In the genomic region with DNA sequence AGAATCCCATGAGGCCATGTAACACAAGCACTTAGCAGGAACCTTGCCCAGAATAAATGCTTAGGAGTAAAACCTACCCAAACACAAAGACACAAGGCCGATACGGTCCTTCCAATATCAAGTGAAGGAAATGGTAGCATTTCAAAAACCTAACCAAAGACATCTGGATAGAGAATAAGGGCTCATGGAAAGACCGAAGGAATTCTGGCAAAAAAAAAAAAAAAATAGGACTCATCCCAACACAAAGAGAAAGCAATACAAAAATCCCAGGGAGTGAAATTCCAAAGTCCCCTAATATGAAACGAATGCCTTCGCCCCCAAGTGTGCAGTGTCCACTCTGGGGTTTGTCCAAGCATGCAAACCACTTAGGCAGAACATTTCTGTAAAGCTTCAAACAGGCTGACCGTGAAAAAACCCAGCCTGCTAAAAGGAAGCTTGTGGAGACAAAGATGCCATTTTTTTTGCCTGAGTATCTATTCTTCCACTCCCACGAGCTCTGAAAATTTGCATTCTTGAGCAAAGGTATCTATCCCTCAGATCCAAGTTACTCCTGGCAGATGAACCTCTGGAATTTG, we compare ENCODE assay signal across 22 cellular contexts. TPM values are rescaled to one million over a fixed set of nuclear protein-coding genes. Genes with fewer than 3 reads are reported as not detected.
DNase-seq lines count a peak whose midpoint lies in the region; ATAC-seq, FAIRE-seq and TF ChIP-seq lines count a peak whose summit lies in the region.
"Had no signal": no experiment of that assay in that cellular context is flagged by ENCODE, and none has a peak within 500 bp of the region (broad histone marks: within the 10 kb centered on the region; RNA-seq: fewer than 3 reads in every experiment).

No MANE protein-coding gene starts in this region.

- H3K4me1 ChIP-seq in HepG2 (ENCODE audit: insufficient read depth, low read length) (peaks cover 83% of the 10 kb centered on the region), right lobe of liver (peaks cover 0 to 22% (median 6%) of the 10 kb centered on the region in 4 donors), H1 (replicated peaks in 1 of 4; ENCODE audit: control insufficient read depth in 3 of 4, insufficient read depth in 4 of 4, low read length in 3 of 4) (peaks cover 0 to 11% (median 1%) of the 10 kb centered on the region in 4 experiments; a peak in 2 of 7 replicates), neural progenitor cell (peaks cover 28% of the 10 kb centered on the region), vagina (peaks cover 52% of the 10 kb centered on the region)

- H4K8ac ChIP-seq in H1 (ENCODE audit: extremely low read depth, insufficient read depth, low read length) = no peak overlapping the region

- no peak for TF ChIP-seq EP300 in HepG2 (IDR thresholded peaks at IDR 0.05; ENCODE audit: low read depth in 2 of 2, low read length in 2 of 2)
- TF ChIP-seq EP300 in HepG2 (CRISPR knock-in tag; IDR thresholded peaks at IDR 0.05; ENCODE audit: borderline replicate concordance) = no peak
- TF ChIP-seq EP300 in H1 (IDR thresholded peaks at IDR 0.05; ENCODE audit: borderline replicate concordance in 1 of 2, low read depth in 2 of 2, low read length in 2 of 2) = no peak

- H2BK5ac ChIP-seq in H1 (ENCODE audit: low read depth, low read length) = no peak overlapping the region

- H3K4me3 ChIP-seq in HepG2 (replicated peaks in 1 of 3; ENCODE audit: insufficient read depth in 1 of 3, low read depth in 2 of 3, low read length in 3 of 3) (no peak overlapping the region), right lobe of liver (no peak overlapping the region), H1 (ENCODE audit: extremely low read depth in 1 of 4, insufficient read depth in 2 of 4, low read depth in 3 of 4, low read length in 4 of 4) (no peak overlapping the region), neural progenitor cell (no peak overlapping the region), vagina (no peak overlapping the region)
- H3K4me3 ChIP-seq: upper lobe of right lung had no signal

- 90% methylated on average over 7 of the region's 7 CpGs for WGBS in HepG2 (ENCODE audit: low lambda C conversion rate)
- 70% methylated on average over 5 of the region's 7 CpGs for WGBS in right lobe of liver (ENCODE audit: insufficient coverage, low coverage, low lambda C conversion rate, missing lambda C conversion rate)
- 89% methylated on average over 7 of the region's 7 CpGs; no CpG with 5 or more reads in 1 of the 2 experiments for WGBS in H1 (ENCODE audit: extremely low coverage in 1 of 2, insufficient coverage in 1 of 2, insufficient read length in 1 of 2, insufficient replicate concordance in 2 of 2, low coverage in 1 of 2, low lambda C conversion rate in 2 of 2, missing lambda C conversion rate in 1 of 2), 2 experiments

- no peak overlapping the region for H2BK20ac ChIP-seq in H1 (ENCODE audit: low read length)

- H3K9me3 Mint-ChIP-seq in neural progenitor cell = no peaks in the 10 kb centered on the region
- H3K9me3 Mint-ChIP-seq: activated CD4-positive, alpha-beta T cell treated with anti-CD3 and anti-CD28 coated beads, Interleukin-2, amount 10 ng/mL, durations not matched to agents 7 days and 5 days; activated naive CD8-positive, alpha-beta T cell treated with anti-CD3 and anti-CD28 coated beads for 36 hours; CD8-positive, alpha-beta memory T cell had no signal

- no peaks in the 10 kb centered on the region for H3K27me3 ChIP-seq in HepG2 (ENCODE audit: control insufficient read depth in 1 of 2, insufficient read depth in 2 of 2, low read length in 2 of 2)
- no peaks in the 10 kb centered on the region for H3K27me3 ChIP-seq in right lobe of liver
- H3K27me3 ChIP-seq in H1 (replicated peaks in 1 of 4; ENCODE audit: control insufficient read depth in 3 of 4, extremely low read depth in 1 of 4, insufficient read depth in 3 of 4, low read length in 3 of 4) = no peaks in the 10 kb centered on the region
- no peaks in the 10 kb centered on the region for H3K27me3 ChIP-seq in neural progenitor cell
- no peaks in the 10 kb centered on the region for H3K27me3 ChIP-seq in vagina
- H3K27me3 ChIP-seq: upper lobe of right lung had no signal

- POLR2A ChIA-PET in HepG2 (lab: Yijun Ruan, JAX) (interaction anchor here (3.5 kb wide), 1 partner anchor 10 kb away, joined by 22 read pairs; a partner anchor contains a TSS), H1 (lab: Charles Lee; ENCODE audit: partially characterized antibody) (interaction anchor here (0.6 to 12.2 kb wide), 8 partner anchors 9 to 118 kb away, joined by 3 to 209 read pairs (median 4); a partner anchor contains a TSS)

- H3K4me1 Mint-ChIP-seq in neural progenitor cell = peaks cover 51% of the 10 kb centered on the region

- H3K79me2 ChIP-seq in HepG2 (ENCODE audit: insufficient read depth, low read length) (peaks cover 83% of the 10 kb centered on the region), H1 (ENCODE audit: control insufficient read depth in 1 of 2, insufficient read depth in 2 of 2, low read length in 2 of 2) (peaks cover 21 to 91% of the 10 kb centered on the region in 2 experiments), neural progenitor cell (ENCODE audit: low read depth) (peaks cover 100% of the 10 kb centered on the region)

- FAIRE-seq in HepG2 (lab: Jason Lieb, UNC) = no peak
- no peak for FAIRE-seq in H1 (lab: Jason Lieb, UNC)
- no peak for FAIRE-seq in RCC 7860 (lab: Jason Lieb, UNC)
- FAIRE-seq: TTC549 had no signal

- no peak overlapping the region for H3K56ac ChIP-seq in H1 (replicated peaks; ENCODE audit: insufficient read length, low read depth, low read length)

- DNase-seq in HepG2 (ENCODE audit: low spot score) = no peak
- no peak for DNase-seq in right lobe of liver
- no peak for DNase-seq in H1 (ENCODE audit: low read depth in 1 of 2, low spot score in 2 of 2)
- DNase-seq in neural progenitor cell (ENCODE audit: low spot score) = no peak
- no peak for DNase-seq in vagina (ENCODE audit: extremely low spot score in 2 of 2)
- no peak for DNase-seq in RCC 7860 (ENCODE audit: low spot score)
- no peak for DNase-seq in DMS 273 treated with DMSO at 0.1 percent for 48 hours (lab: John Stamatoyannopoulos, UW)
- DNase-seq: activated CD4-positive, alpha-beta T cell treated with anti-CD3 and anti-CD28 coated beads, Interleukin-2, amount 10 ng/mL, durations not matched to agents 7 days and 5 days; activated naive CD8-positive, alpha-beta T cell treated with anti-CD3 and anti-CD28 coated beads for 36 hours; CD8-positive, alpha-beta memory T cell; DMS79 treated with DMSO at 0.1 percent for 48 hours; hippocampal formation; islet precursor cell; KG1; NCI-H1930; NCI-H446 treated with DMSO at 0.1 percent for 48 hours; stimulated activated naive CD4-positive, alpha-beta T cell treated with Interleukin-2 at 50 U/mL for 16 hours; upper lobe of right lung had no signal

- no peaks in the 10 kb centered on the region for H3K23me2 ChIP-seq in H1 (ENCODE audit: low read depth, low read length)

- no peaks in the 10 kb centered on the region for H3K27me3 Mint-ChIP-seq in neural progenitor cell (ENCODE audit: insufficient read depth, low read depth)
- H3K27me3 Mint-ChIP-seq: activated CD4-positive, alpha-beta T cell treated with anti-CD3 and anti-CD28 coated beads, Interleukin-2, amount 10 ng/mL, durations not matched to agents 7 days and 5 days; activated naive CD8-positive, alpha-beta T cell treated with anti-CD3 and anti-CD28 coated beads for 36 hours; CD8-positive, alpha-beta memory T cell had no signal

- H3K18ac ChIP-seq in H1 (ENCODE audit: extremely low read depth, low read length) = 0 out of 2 replicates have a peak overlapping the region, but pooled peaks have one; percentile 5

- H4K5ac ChIP-seq in H1 (ENCODE audit: insufficient read length, low read depth, low read length) = no peak overlapping the region

- H2AFZ ChIP-seq in HepG2 (ENCODE audit: low read length) (no peak overlapping the region), H1 (ENCODE audit: low read length) (no peak overlapping the region), neural progenitor cell (replicated peaks) (no peak overlapping the region)

- no peak overlapping the region for H2BK15ac ChIP-seq in H1 (ENCODE audit: low read length)

- TF ChIP-seq CTCF in HepG2 (CRISPR knock-in tag; IDR thresholded peaks at IDR 0.05) (no peak), right lobe of liver (IDR thresholded peaks at IDR 0.05) (no peak), H1 (IDR thresholded peaks at IDR 0.05; ENCODE audit: control extremely low read depth in 1 of 3, insufficient read depth in 1 of 3, low read depth in 1 of 3, low read length in 3 of 3) (no peak), neural progenitor cell (IDR thresholded peaks at IDR 0.05) (no peak), vagina (IDR thresholded peaks at IDR 0.05) (no peak)

- ATAC-seq in HepG2 (no peak), right lobe of liver (no peak), GM18867 (IDR thresholded peaks at IDR 0.05; ENCODE audit: unreplicated experiment) (no peak)
- ATAC-seq: HCT116, sciatic nerve, upper lobe of right lung had no signal

- H3K36me3 ChIP-seq in HepG2 (replicated peaks in 1 of 2; ENCODE audit: control insufficient read depth in 1 of 2, insufficient read depth in 2 of 2, low read length in 2 of 2) = peaks cover 0 to 12% of the 10 kb centered on the region in 2 experiments; a peak in 4 of 5 replicates
- H3K36me3 ChIP-seq in right lobe of liver = no peaks in the 10 kb centered on the region
- H3K36me3 ChIP-seq in H1 (ENCODE audit: control insufficient read depth in 2 of 4, insufficient read depth in 4 of 4, low read length in 3 of 4) = peaks cover 0 to 19% (median under 1%) of the 10 kb centered on the region in 4 experiments; a peak in 3 of 8 replicates
- no peaks in the 10 kb centered on the region for H3K36me3 ChIP-seq in neural progenitor cell
- H3K36me3 ChIP-seq in vagina = no peaks in the 10 kb centered on the region

- H3K4me2 ChIP-seq in HepG2 (ENCODE audit: low read depth, low read length) (no peak overlapping the region), H1 (ENCODE audit: insufficient read depth in 1 of 2, low read depth in 2 of 2, low read length in 2 of 2) (no peak overlapping the region), neural progenitor cell (no peak overlapping the region)

- H2AK5ac ChIP-seq in H1 (ENCODE audit: low read depth, low read length) = no peak overlapping the region

- CTCF ChIA-PET in HepG2 (lab: Yijun Ruan, JAX; ENCODE audit: low intra/inter-chr PET ratio, low total read pairs) = no interaction called here
- CTCF ChIA-PET in H1 (lab: Charles Lee; ENCODE audit: partially characterized antibody) = interaction anchor here (0.8 to 3.3 kb wide), 5 partner anchors 11 to 327 kb away, joined by 3 to 13 read pairs (median 4); no protein-coding TSS in a partner anchor

- H3K9ac ChIP-seq in HepG2 (ENCODE audit: insufficient read depth, low read depth, low read length) (0 out of 2 replicates have a peak overlapping the region, but pooled peaks have one; percentile 17), H1 (replicated peaks in 1 of 4; ENCODE audit: extremely low read depth in 1 of 4, low read depth in 3 of 4, low read length in 3 of 4) (peak overlapping the region in 1 of 4 experiments; percentile 20; a peak in 1 of 7 replicates), neural progenitor cell (no peak overlapping the region)

- TF ChIP-seq POLR2A in HepG2 (IDR thresholded peaks at IDR 0.05; ENCODE audit: insufficient read depth in 1 of 2, low read depth in 2 of 2, low read length in 2 of 2) (no peak), right lobe of liver (IDR thresholded peaks at IDR 0.05) (no peak), H1 (IDR thresholded peaks at IDR 0.05; ENCODE audit: control extremely low read depth in 1 of 2, low read depth in 2 of 2, low read length in 2 of 2) (no peak), vagina (IDR thresholded peaks at IDR 0.05) (no peak)

- H4K20me1 ChIP-seq in HepG2 (ENCODE audit: insufficient read depth, low read length) = no peaks in the 10 kb centered on the region
- peaks cover 6 to 12% of the 10 kb centered on the region in 2 experiments for H4K20me1 ChIP-seq in H1 (replicated peaks in 1 of 2; ENCODE audit: control insufficient read depth in 1 of 2, insufficient read depth in 2 of 2, low read length in 2 of 2)
- peaks cover 83% of the 10 kb centered on the region for H4K20me1 ChIP-seq in neural progenitor cell (ENCODE audit: low read depth)

- H3K14ac ChIP-seq in H1 (ENCODE audit: insufficient read length) = no peak overlapping the region

- H3K27ac Mint-ChIP-seq in neural progenitor cell = peak overlapping the region; percentile 21
- H3K27ac Mint-ChIP-seq: activated CD4-positive, alpha-beta T cell treated with anti-CD3 and anti-CD28 coated beads, Interleukin-2, amount 10 ng/mL, durations not matched to agents 7 days and 5 days; activated naive CD8-positive, alpha-beta T cell treated with anti-CD3 and anti-CD28 coated beads for 36 hours had no signal

- peaks cover 14% of the 10 kb centered on the region for H3K36me3 Mint-ChIP-seq in neural progenitor cell

- intact Hi-C loops in HepG2 (cut with micrococcal nuclease; ENCODE audit: unreplicated experiment) = no loop called here
- intact Hi-C loops in right lobe of liver (cut with DNase I) = no loop called here
- intact Hi-C loops in vagina (cut with DNase I) = no loop called here

- no peak overlapping the region for H4K91ac ChIP-seq in H1 (replicated peaks; ENCODE audit: insufficient read length, low read length)

- peak overlapping the region; percentile 0 for H3K4me3 Mint-ChIP-seq in neural progenitor cell
- H3K4me3 Mint-ChIP-seq: activated CD4-positive, alpha-beta T cell treated with anti-CD3 and anti-CD28 coated beads, Interleukin-2, amount 10 ng/mL, durations not matched to agents 7 days and 5 days; activated naive CD8-positive, alpha-beta T cell treated with anti-CD3 and anti-CD28 coated beads for 36 hours; CD8-positive, alpha-beta memory T cell had no signal

- H3K4ac ChIP-seq in H1 (replicated peaks; ENCODE audit: insufficient read length, low read depth, low read length) = no peak overlapping the region

- no peak for TF ChIP-seq RAD21 in HepG2 (CRISPR knock-in tag; IDR thresholded peaks at IDR 0.05)
- no peak for TF ChIP-seq RAD21 in H1 (IDR thresholded peaks at IDR 0.05 in 1 of 2, conservative IDR thresholded peaks at IDR 0.05 in 1 of 2; ENCODE audit: low read depth in 2 of 2, low read length in 2 of 2)

- peaks cover 30% of the 10 kb centered on the region for H3K79me1 ChIP-seq in H1 (ENCODE audit: low read depth, low read length)

- no peak overlapping the region for H3K23ac ChIP-seq in H1 (ENCODE audit: insufficient read length)

- H2BK12ac ChIP-seq in H1 (ENCODE audit: low read depth, low read length) = no peak overlapping the region

- no peak overlapping the region for H2BK120ac ChIP-seq in H1 (replicated peaks; ENCODE audit: low read depth, low read length)

- H3K9me3 ChIP-seq in HepG2 (ENCODE audit: low read length) = no peaks in the 10 kb centered on the region
- no peaks in the 10 kb centered on the region for H3K9me3 ChIP-seq in right lobe of liver
- H3K9me3 ChIP-seq in H1 (ENCODE audit: insufficient read depth in 2 of 2, low read depth in 1 of 2, low read length in 1 of 2) = no peaks in the 10 kb centered on the region
- H3K9me3 ChIP-seq in neural progenitor cell (ENCODE audit: low read depth) = no peaks in the 10 kb centered on the region
- H3K9me3 ChIP-seq in vagina = no peaks in the 10 kb centered on the region
- H3K9me3 ChIP-seq: upper lobe of right lung had no signal

- H3F3A ChIP-seq in neural progenitor cell (ENCODE audit: low read depth) = peaks cover 13% of the 10 kb centered on the region

- peak overlapping the region; percentile 27 for H3K27ac ChIP-seq in HepG2 (ENCODE audit: extremely low read length, insufficient read depth, low read length)
- H3K27ac ChIP-seq in right lobe of liver = no peak overlapping the region
- H3K27ac ChIP-seq in H1 (ENCODE audit: low read depth, low read length) = no peak overlapping the region
- H3K27ac ChIP-seq in neural progenitor cell = no peak overlapping the region
- H3K27ac ChIP-seq in vagina = peak overlapping the region; percentile 25
- H3K27ac ChIP-seq: upper lobe of right lung had no signal

- no TSS peak for BruUV-seq in HepG2 (replicated peaks; lab: Mats Ljungman, UMichigan)

- in situ Hi-C loops in HepG2 (cut with HindIII; ENCODE audit: extremely low pct_ligation_motif_present, low pct_unique_long_range_greater_than_20kb) = no loop called here

RNA-seq across cellular contexts. Expression of a gene that starts 10.9 kb away (rescaled TPM):
- 10.7 and 11.2 TPM in 2 replicates for total RNA-seq in HepG2 (2016; rRNA removed; fragmentation: Illumina TruSeq; extraction: Trizol)
- 1.5 and 1.6 TPM in 2 replicates for total RNA-seq in HepG2 (2016; cell fraction: cytosol; rRNA removed; fragmentation: Illumina TruSeq; extraction: Trizol; ENCODE audit: low read depth)
- total RNA-seq in HepG2 (2016; cell fraction: insoluble cytoplasmic fraction; rRNA removed; fragmentation: Illumina TruSeq; extraction: Trizol) = 9.3 and 12.3 TPM in 2 replicates
- total RNA-seq in HepG2 (2016; cell fraction: membrane; rRNA removed; fragmentation: Illumina TruSeq; extraction: Trizol) = 5.3 and 5.7 TPM in 2 replicates
- 13.6 and 15.3 TPM in 2 replicates for total RNA-seq in HepG2 (2016; cell fraction: nucleus; rRNA removed; fragmentation: Illumina TruSeq; extraction: Trizol)
- 1.8 and 2.7 TPM in 2 replicates for polyA plus RNA-seq in HepG2 (2011; rRNA removed)
- polyA plus RNA-seq in HepG2 (2011; cell fraction: cytosol; rRNA removed) = 1.0 and 1.3 TPM in 2 replicates
- polyA plus RNA-seq in HepG2 (2011; cell fraction: nucleus; rRNA removed) = 6.8 and 8.8 TPM in 2 replicates
- polyA plus RNA-seq in HepG2 (2012) = 9.4 and 14.6 TPM in 2 replicates
- polyA plus RNA-seq in HepG2 (2016; cell fraction: cytosol; fragmentation: Illumina TruSeq; extraction: Trizol; ENCODE audit: low read depth) = 0.51 and 0.61 TPM in 2 replicates
- 9.8 and 11.1 TPM in 2 replicates for polyA plus RNA-seq in HepG2 (2016; cell fraction: insoluble cytoplasmic fraction; fragmentation: Illumina TruSeq; extraction: Trizol; ENCODE audit: low read depth)
- polyA plus RNA-seq in HepG2 (2016; cell fraction: membrane; fragmentation: Illumina TruSeq; extraction: Trizol; ENCODE audit: low read depth) = 1.3 and 1.9 TPM in 2 replicates
- polyA plus RNA-seq in HepG2 (2016; cell fraction: nucleus; fragmentation: Illumina TruSeq; extraction: Trizol; ENCODE audit: insufficient read depth, low read depth) = 27.0 and 29.7 TPM in 2 replicates
- polyA minus RNA-seq in HepG2 (2011; rRNA and poly(A)+ RNA removed; ENCODE audit: low replicate concordance) = 7.1 and 12.2 TPM in 2 replicates
- 4.8 and 6.7 TPM in 2 replicates for polyA minus RNA-seq in HepG2 (2011; cell fraction: cytosol; rRNA and poly(A)+ RNA removed)
- polyA minus RNA-seq in HepG2 (2011; cell fraction: nucleus; rRNA and poly(A)+ RNA removed) = 7.2 and 8.1 TPM in 2 replicates
- 10 to 100 TPM in 4 of 6 experiments, 1 to 10 TPM in 2; 8.3 to 19.1 (median 15.1) TPM for total RNA-seq in right lobe of liver
- total RNA-seq in H1 (2021; fragmentation: NEBNext Ultra II Directional; extraction: Animal tissue kit (Norgen Biotek cat#: 25700)) = 92.0 and 104 TPM in 2 replicates
- 6.6 and 9.8 TPM in 2 replicates for polyA plus RNA-seq in H1 (2011; rRNA removed)
- 8.5 TPM for polyA plus RNA-seq in H1 (2011; cell fraction: cytosol; rRNA removed)
- 22.5 TPM for polyA plus RNA-seq in H1 (2011; cell fraction: nucleus; rRNA removed)
- 35.8 to 57.1 TPM (median 46.0 TPM) in 4 replicates for polyA plus RNA-seq in H1 (2012, experiment 1 of 2)
- 21.2 TPM for polyA plus RNA-seq in H1 (2012, experiment 2 of 2)
- 34.8 TPM for polyA plus RNA-seq in H1 (2013, experiment 1 of 2)
- 33.0 TPM for polyA plus RNA-seq in H1 (2013, experiment 2 of 2)
- 17.8 and 22.5 TPM in 2 replicates for polyA minus RNA-seq in H1 (2011; rRNA and poly(A)+ RNA removed)
- 32.1 TPM for polyA minus RNA-seq in H1 (2011; cell fraction: cytosol; rRNA and poly(A)+ RNA removed)
- polyA minus RNA-seq in H1 (2011; cell fraction: nucleus; rRNA and poly(A)+ RNA removed) = 20.7 TPM
- 19.1 and 29.1 TPM in 2 replicates for total RNA-seq in neural progenitor cell (ENCODE audit: low replicate concordance)
- total RNA-seq in vagina = 21.9 TPM

RNA-seq across cellular contexts. Expression of a gene that starts 28.0 kb away (rescaled TPM):
- 197 and 250 TPM in 2 replicates for total RNA-seq in HepG2 (2016; rRNA removed; fragmentation: Illumina TruSeq; extraction: Trizol)
- total RNA-seq in HepG2 (2016; cell fraction: cytosol; rRNA removed; fragmentation: Illumina TruSeq; extraction: Trizol; ENCODE audit: low read depth) = 27.4 and 28.3 TPM in 2 replicates
- 203 and 249 TPM in 2 replicates for total RNA-seq in HepG2 (2016; cell fraction: insoluble cytoplasmic fraction; rRNA removed; fragmentation: Illumina TruSeq; extraction: Trizol)
- 68.8 and 71.8 TPM in 2 replicates for total RNA-seq in HepG2 (2016; cell fraction: membrane; rRNA removed; fragmentation: Illumina TruSeq; extraction: Trizol)
- total RNA-seq in HepG2 (2016; cell fraction: nucleus; rRNA removed; fragmentation: Illumina TruSeq; extraction: Trizol) = 79.5 and 90.1 TPM in 2 replicates
- polyA plus RNA-seq in HepG2 (2011; rRNA removed) = 73.2 and 87.6 TPM in 2 replicates
- polyA plus RNA-seq in HepG2 (2011; cell fraction: cytosol; rRNA removed) = 88.2 and 89.6 TPM in 2 replicates
- 26.8 and 31.7 TPM in 2 replicates for polyA plus RNA-seq in HepG2 (2011; cell fraction: nucleus; rRNA removed)
- polyA plus RNA-seq in HepG2 (2012) = 92.3 and 105 TPM in 2 replicates
- polyA plus RNA-seq in HepG2 (2016; cell fraction: cytosol; fragmentation: Illumina TruSeq; extraction: Trizol; ENCODE audit: low read depth) = 24.4 and 24.9 TPM in 2 replicates
- polyA plus RNA-seq in HepG2 (2016; cell fraction: insoluble cytoplasmic fraction; fragmentation: Illumina TruSeq; extraction: Trizol; ENCODE audit: low read depth) = 266 and 269 TPM in 2 replicates
- 52.5 and 52.7 TPM in 2 replicates for polyA plus RNA-seq in HepG2 (2016; cell fraction: membrane; fragmentation: Illumina TruSeq; extraction: Trizol; ENCODE audit: low read depth)
- 107 and 114 TPM in 2 replicates for polyA plus RNA-seq in HepG2 (2016; cell fraction: nucleus; fragmentation: Illumina TruSeq; extraction: Trizol; ENCODE audit: insufficient read depth, low read depth)
- 68.8 and 79.3 TPM in 2 replicates for polyA minus RNA-seq in HepG2 (2011; rRNA and poly(A)+ RNA removed; ENCODE audit: low replicate concordance)
- polyA minus RNA-seq in HepG2 (2011; cell fraction: cytosol; rRNA and poly(A)+ RNA removed) = 36.7 and 40.2 TPM in 2 replicates
- polyA minus RNA-seq in HepG2 (2011; cell fraction: nucleus; rRNA and poly(A)+ RNA removed) = 15.1 and 20.1 TPM in 2 replicates
- total RNA-seq in right lobe of liver = 10 to 100 TPM; 18.8 to 33.2 (median 26.7) TPM
- 268 and 273 TPM in 2 replicates for total RNA-seq in H1 (2021; fragmentation: NEBNext Ultra II Directional; extraction: Animal tissue kit (Norgen Biotek cat#: 25700))
- 204 and 213 TPM in 2 replicates for polyA plus RNA-seq in H1 (2011; rRNA removed)
- 282 TPM for polyA plus RNA-seq in H1 (2011; cell fraction: cytosol; rRNA removed)
- 128 TPM for polyA plus RNA-seq in H1 (2011; cell fraction: nucleus; rRNA removed)
- polyA plus RNA-seq in H1 (2012, experiment 1 of 2) = 252 to 307 TPM (median 272 TPM) in 4 replicates
- polyA plus RNA-seq in H1 (2012, experiment 2 of 2) = 223 TPM
- 207 TPM for polyA plus RNA-seq in H1 (2013, experiment 1 of 2)
- 212 TPM for polyA plus RNA-seq in H1 (2013, experiment 2 of 2)
- polyA minus RNA-seq in H1 (2011; rRNA and poly(A)+ RNA removed) = 127 and 143 TPM in 2 replicates
- 79.1 TPM for polyA minus RNA-seq in H1 (2011; cell fraction: cytosol; rRNA and poly(A)+ RNA removed)
- polyA minus RNA-seq in H1 (2011; cell fraction: nucleus; rRNA and poly(A)+ RNA removed) = 38.4 TPM
- 258 and 305 TPM in 2 replicates for total RNA-seq in neural progenitor cell (ENCODE audit: low replicate concordance)
- total RNA-seq in vagina = 32.7 TPM

RNA-seq across cellular contexts. Expression of a gene that starts 54.2 kb away (rescaled TPM):
- 18.0 and 26.7 TPM in 2 replicates for total RNA-seq in HepG2 (2016; rRNA removed; fragmentation: Illumina TruSeq; extraction: Trizol)
- total RNA-seq in HepG2 (2016; cell fraction: cytosol; rRNA removed; fragmentation: Illumina TruSeq; extraction: Trizol; ENCODE audit: low read depth) = 44.8 and 45.5 TPM in 2 replicates
- total RNA-seq in HepG2 (2016; cell fraction: insoluble cytoplasmic fraction; rRNA removed; fragmentation: Illumina TruSeq; extraction: Trizol) = 18.4 and 20.4 TPM in 2 replicates
- 36.3 and 50.1 TPM in 2 replicates for total RNA-seq in HepG2 (2016; cell fraction: membrane; rRNA removed; fragmentation: Illumina TruSeq; extraction: Trizol)
- 6.1 and 8.2 TPM in 2 replicates for total RNA-seq in HepG2 (2016; cell fraction: nucleus; rRNA removed; fragmentation: Illumina TruSeq; extraction: Trizol)
- 5.2 and 7.0 TPM in 2 replicates for polyA plus RNA-seq in HepG2 (2011; rRNA removed)
- 9.2 and 27.5 TPM in 2 replicates for polyA plus RNA-seq in HepG2 (2011; cell fraction: cytosol; rRNA removed)
- polyA plus RNA-seq in HepG2 (2011; cell fraction: nucleus; rRNA removed) = 8.8 and 9.4 TPM in 2 replicates
- 2.5 and 4.4 TPM in 2 replicates for polyA plus RNA-seq in HepG2 (2012)
- polyA plus RNA-seq in HepG2 (2016; cell fraction: cytosol; fragmentation: Illumina TruSeq; extraction: Trizol; ENCODE audit: low read depth) = 46.7 and 50.4 TPM in 2 replicates
- polyA plus RNA-seq in HepG2 (2016; cell fraction: insoluble cytoplasmic fraction; fragmentation: Illumina TruSeq; extraction: Trizol; ENCODE audit: low read depth) = 13.9 and 21.8 TPM in 2 replicates
- polyA plus RNA-seq in HepG2 (2016; cell fraction: membrane; fragmentation: Illumina TruSeq; extraction: Trizol; ENCODE audit: low read depth) = 29.2 and 30.8 TPM in 2 replicates
- polyA plus RNA-seq in HepG2 (2016; cell fraction: nucleus; fragmentation: Illumina TruSeq; extraction: Trizol; ENCODE audit: insufficient read depth, low read depth) = 13.4 and 18.2 TPM in 2 replicates
- polyA minus RNA-seq in HepG2 (2011; rRNA and poly(A)+ RNA removed; ENCODE audit: low replicate concordance) = 9.5 and 9.9 TPM in 2 replicates
- polyA minus RNA-seq in HepG2 (2011; cell fraction: cytosol; rRNA and poly(A)+ RNA removed) = 3.5 and 4.8 TPM in 2 replicates
- polyA minus RNA-seq in HepG2 (2011; cell fraction: nucleus; rRNA and poly(A)+ RNA removed) = 1.1 and 2.2 TPM in 2 replicates
- 10 to 100 TPM; 12.3 to 37.0 (median 17.2) TPM for total RNA-seq in right lobe of liver
- 57.5 and 61.7 TPM in 2 replicates for total RNA-seq in H1 (2021; fragmentation: NEBNext Ultra II Directional; extraction: Animal tissue kit (Norgen Biotek cat#: 25700))
- polyA plus RNA-seq in H1 (2011; rRNA removed) = 152 and 209 TPM in 2 replicates
- polyA plus RNA-seq in H1 (2011; cell fraction: cytosol; rRNA removed) = 87.1 TPM
- 85.1 TPM for polyA plus RNA-seq in H1 (2011; cell fraction: nucleus; rRNA removed)
- 19.0 to 57.5 TPM (median 50.3 TPM) in 4 replicates for polyA plus RNA-seq in H1 (2012, experiment 1 of 2)
- polyA plus RNA-seq in H1 (2012, experiment 2 of 2) = 55.3 TPM
- 61.7 TPM for polyA plus RNA-seq in H1 (2013, experiment 1 of 2)
- 60.3 TPM for polyA plus RNA-seq in H1 (2013, experiment 2 of 2)
- polyA minus RNA-seq in H1 (2011; rRNA and poly(A)+ RNA removed) = 2.0 and 2.2 TPM in 2 replicates
- polyA minus RNA-seq in H1 (2011; cell fraction: cytosol; rRNA and poly(A)+ RNA removed) = 19.2 TPM
- 26.7 TPM for polyA minus RNA-seq in H1 (2011; cell fraction: nucleus; rRNA and poly(A)+ RNA removed)
- total RNA-seq in neural progenitor cell (ENCODE audit: low replicate concordance) = 8.0 and 66.2 TPM in 2 replicates
- total RNA-seq in vagina = 36.3 TPM

Comparison
In these comparisons a context has a peak if more than half of its experiments do, and no peak if none do; other contexts are left out.
1. H3K27ac ChIP-seq: peak in HepG2 (single experiment) and vagina (single experiment); none in right lobe of liver (0 of 3), H1 (single experiment) and neural progenitor cell (single experiment).